Comparison of ENCODE assay signal across 1 cellular context in genomic region chr2:240520143-240520973, GRCh38.
TF ChIP-seq lines count a peak whose summit lies in the region.

No MANE protein-coding gene starts in this region.

TF ChIP-seq in HCT116, 20 proteins besides CTCF, POLR2A, EP300 and RAD21:
- TF ChIP-seq, protein P1, sequence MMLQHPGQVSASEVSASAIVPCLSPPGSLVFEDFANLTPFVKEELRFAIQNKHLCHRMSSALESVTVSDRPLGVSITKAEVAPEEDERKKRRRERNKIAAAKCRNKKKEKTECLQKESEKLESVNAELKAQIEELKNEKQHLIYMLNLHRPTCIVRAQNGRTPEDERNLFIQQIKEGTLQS (IDR thresholded peaks at IDR 0.05): no peak
- TF ChIP-seq CBX3 (IDR thresholded peaks at IDR 0.05; ENCODE audit: low read depth): no peak
- no peak for TF ChIP-seq SIN3A (IDR thresholded peaks at IDR 0.05; ENCODE audit: low read depth)
- TF ChIP-seq EZH2phosphoT487 (IDR thresholded peaks at IDR 0.05; ENCODE audit: borderline replicate concordance): no peak
- no peak for TF ChIP-seq EGR1 (IDR thresholded peaks at IDR 0.05; ENCODE audit: low read depth)
- TF ChIP-seq ZBTB33 (IDR thresholded peaks at IDR 0.05; ENCODE audit: extremely low read depth, insufficient replicate concordance, low read length): no peak
- no peak for TF ChIP-seq CEBPB (IDR thresholded peaks at IDR 0.05; ENCODE audit: low read depth)
- no peak for TF ChIP-seq JUND (IDR thresholded peaks at IDR 0.05)
- TF ChIP-seq POLR2AphosphoS5 (IDR thresholded peaks at IDR 0.05; ENCODE audit: low read depth, low read length): no peak
- TF ChIP-seq ZNF274 (IDR thresholded peaks at IDR 0.05; ENCODE audit: low read depth, low read length): no peak
- TF ChIP-seq TCF7L2 (IDR thresholded peaks at IDR 0.05; ENCODE audit: borderline replicate concordance, extremely low read depth, insufficient read depth, insufficient read length): no peak
- TF ChIP-seq ELF1 (IDR thresholded peaks at IDR 0.05; ENCODE audit: borderline replicate concordance, low read depth): no peak
- TF ChIP-seq FOSL1 (IDR thresholded peaks at IDR 0.05; ENCODE audit: low read depth): no peak
- TF ChIP-seq EZH2 (IDR thresholded peaks at IDR 0.05): no peak
- TF ChIP-seq, protein P2, sequence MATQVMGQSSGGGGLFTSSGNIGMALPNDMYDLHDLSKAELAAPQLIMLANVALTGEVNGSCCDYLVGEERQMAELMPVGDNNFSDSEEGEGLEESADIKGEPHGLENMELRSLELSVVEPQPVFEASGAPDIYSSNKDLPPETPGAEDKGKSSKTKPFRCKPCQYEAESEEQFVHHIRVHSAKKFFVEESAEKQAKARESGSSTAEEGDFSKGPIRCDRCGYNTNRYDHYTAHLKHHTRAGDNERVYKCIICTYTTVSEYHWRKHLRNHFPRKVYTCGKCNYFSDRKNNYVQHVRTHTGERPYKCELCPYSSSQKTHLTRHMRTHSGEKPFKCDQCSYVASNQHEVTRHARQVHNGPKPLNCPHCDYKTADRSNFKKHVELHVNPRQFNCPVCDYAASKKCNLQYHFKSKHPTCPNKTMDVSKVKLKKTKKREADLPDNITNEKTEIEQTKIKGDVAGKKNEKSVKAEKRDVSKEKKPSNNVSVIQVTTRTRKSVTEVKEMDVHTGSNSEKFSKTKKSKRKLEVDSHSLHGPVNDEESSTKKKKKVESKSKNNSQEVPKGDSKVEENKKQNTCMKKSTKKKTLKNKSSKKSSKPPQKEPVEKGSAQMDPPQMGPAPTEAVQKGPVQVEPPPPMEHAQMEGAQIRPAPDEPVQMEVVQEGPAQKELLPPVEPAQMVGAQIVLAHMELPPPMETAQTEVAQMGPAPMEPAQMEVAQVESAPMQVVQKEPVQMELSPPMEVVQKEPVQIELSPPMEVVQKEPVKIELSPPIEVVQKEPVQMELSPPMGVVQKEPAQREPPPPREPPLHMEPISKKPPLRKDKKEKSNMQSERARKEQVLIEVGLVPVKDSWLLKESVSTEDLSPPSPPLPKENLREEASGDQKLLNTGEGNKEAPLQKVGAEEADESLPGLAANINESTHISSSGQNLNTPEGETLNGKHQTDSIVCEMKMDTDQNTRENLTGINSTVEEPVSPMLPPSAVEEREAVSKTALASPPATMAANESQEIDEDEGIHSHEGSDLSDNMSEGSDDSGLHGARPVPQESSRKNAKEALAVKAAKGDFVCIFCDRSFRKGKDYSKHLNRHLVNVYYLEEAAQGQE (IDR thresholded peaks at IDR 0.05; ENCODE audit: low read depth): no peak
- TF ChIP-seq SP1 (IDR thresholded peaks at IDR 0.05; ENCODE audit: low read depth): no peak
- TF ChIP-seq SRF (IDR thresholded peaks at IDR 0.05; ENCODE audit: low read depth): no peak
- TF ChIP-seq MAX (IDR thresholded peaks at IDR 0.05): no peak
TF ChIP-seq in HCT116: peak in this region for 0.
